22 cellular contexts compared by ENCODE assay signal in the genomic region with DNA sequence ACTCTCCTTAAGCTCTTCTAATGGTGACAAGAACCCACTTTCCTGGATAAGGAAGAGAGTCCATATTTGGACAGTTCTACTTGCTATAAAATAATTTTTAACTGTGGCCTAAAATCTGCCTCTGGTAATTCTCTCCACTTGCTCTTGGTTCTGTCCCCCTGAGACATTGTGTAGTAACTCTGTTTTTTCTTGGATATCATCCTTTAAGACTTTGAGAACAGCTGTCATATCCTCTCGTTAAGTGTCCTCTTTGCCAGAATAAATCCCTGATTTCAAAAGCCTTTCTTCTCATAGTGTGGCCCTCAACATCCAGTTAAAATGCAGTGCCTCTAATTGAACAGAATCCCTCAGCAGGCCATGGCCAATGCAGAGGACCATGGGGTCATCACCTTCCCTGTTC.
DNase-seq lines count a peak whose midpoint lies in the region; ATAC-seq, FAIRE-seq and TF ChIP-seq lines count a peak whose summit lies in the region.
"Had no signal": no experiment of that assay in that cellular context is flagged by ENCODE, and none has a peak within 500 bp of the region (broad histone marks: within the 10 kb centered on the region; RNA-seq: fewer than 3 reads in every experiment).

No MANE protein-coding gene starts in this region.

- CTCF ChIA-PET in A549 (lab: Yijun Ruan, JAX) = interaction anchor here (0.8 to 3.2 kb wide), 5 partner anchors 24 to 136 kb away, joined by 3 to 10 read pairs (median 3); no protein-coding TSS in a partner anchor

- no peaks in the 10 kb centered on the region for H4K20me1 ChIP-seq in Loucy (ENCODE audit: insufficient read depth, low read length, poor library complexity, severe bottlenecking)

- H3K36me3 Mint-ChIP-seq in mesothelial cell of epicardium = no peaks in the 10 kb centered on the region
- H3K36me3 Mint-ChIP-seq: CD8-positive, alpha-beta T cell had no signal

- H3K4me1 ChIP-seq in A549 (peaks cover 51% of the 10 kb centered on the region), Loucy (ENCODE audit: insufficient read depth, low read length, poor library complexity, severe bottlenecking) (no peaks in the 10 kb centered on the region), endocrine pancreas (ENCODE audit: control insufficient read depth, insufficient read depth, low read length) (peaks cover 7% of the 10 kb centered on the region)

- ATAC-seq in A549 = no peak
- ATAC-seq in sciatic nerve = peak; percentile 75
- ATAC-seq: CD8-positive, alpha-beta T cell; GM12878; Panc1; SK-N-SH treated with all-trans-retinoic acid at 6 μM for 48 hours had no signal

- no peak for TF ChIP-seq RAD21 in A549 (conservative IDR thresholded peaks at IDR 0.05 in 1 of 2, IDR thresholded peaks at IDR 0.05 in 1 of 2)

- H3K27me3 Mint-ChIP-seq in mesothelial cell of epicardium (ENCODE audit: low read depth) = peaks cover 44% of the 10 kb centered on the region

- H3K27ac ChIP-seq in A549 = peak overlapping the region in 1 of 2 experiments; percentile 65; a peak in 1 of 6 replicates
- H3K27ac ChIP-seq: GM23248 had no signal

- H3K9me2 ChIP-seq in Loucy (replicated peaks; ENCODE audit: low read depth, low read length) = no peaks in the 10 kb centered on the region

- POLR2A ChIA-PET in A549 (lab: Yijun Ruan, JAX) = no interaction called here

- 90% methylated on average over 1 of the region's 1 CpG for whole genome bisulfite sequencing in A549 (ENCODE audit: missing lambda C conversion rate)

- no peak overlapping the region for H3K9ac ChIP-seq in Loucy (ENCODE audit: low read depth, low read length, poor library complexity, severe bottlenecking)
- H3K9ac ChIP-seq in endocrine pancreas (ENCODE audit: control insufficient read depth, insufficient read depth, low read length) = no peak overlapping the region
- H3K9ac ChIP-seq: GM23248 had no signal

- H3K4me2 ChIP-seq in A549 = no peak overlapping the region
- no peak overlapping the region for H3K4me2 ChIP-seq in Loucy (ENCODE audit: low read depth, low read length, poor library complexity, severe bottlenecking)

- no peaks in the 10 kb centered on the region for H3K9me3 Mint-ChIP-seq in mesothelial cell of epicardium
- H3K9me3 Mint-ChIP-seq: CD8-positive, alpha-beta T cell; H9 had no signal

- no peak for TF ChIP-seq EP300 in A549 (IDR thresholded peaks at IDR 0.05)

- H2AFZ ChIP-seq in Loucy (ENCODE audit: low read length) = peak overlapping the region; percentile 38; the same call in 1 of the 2 replicates
- H2AFZ ChIP-seq: GM23248 had no signal

- H3K27me3 ChIP-seq in Loucy (ENCODE audit: insufficient read depth, low read length, poor library complexity, severe bottlenecking) (no peaks in the 10 kb centered on the region), endocrine pancreas (ENCODE audit: control insufficient read depth, insufficient read depth, low read length) (no peaks in the 10 kb centered on the region)

- no peaks in the 10 kb centered on the region for H3F3A ChIP-seq in Loucy (ENCODE audit: low read depth)

- H3K9me3 ChIP-seq in A549 (no peaks in the 10 kb centered on the region), Loucy (ENCODE audit: insufficient read depth, low read depth, low read length) (no peaks in the 10 kb centered on the region), endocrine pancreas (ENCODE audit: control insufficient read depth, low read length) (no peaks in the 10 kb centered on the region)

- no peaks in the 10 kb centered on the region for H3K36me3 ChIP-seq in Loucy (ENCODE audit: insufficient read depth, low read length)
- H3K36me3 ChIP-seq in endocrine pancreas (ENCODE audit: control insufficient read depth, insufficient read depth, low read length) = no peaks in the 10 kb centered on the region

- TF ChIP-seq CTCF in A549 (IDR thresholded peaks at IDR 0.05) (no peak), Loucy (conservative IDR thresholded peaks at IDR 0.05; ENCODE audit: low read length) (no peak), mesothelial cell of epicardium (IDR thresholded peaks at IDR 0.05; ENCODE audit: unreplicated experiment) (no peak)

- peak; percentile 18 for FAIRE-seq in A549 (lab: Jason Lieb, UNC)
- FAIRE-seq: GM12878 had no signal

- no peak for TF ChIP-seq POLR2A in A549 (IDR thresholded peaks at IDR 0.05; ENCODE audit: low read length)

- H3K4me3 ChIP-seq in A549 = no peak overlapping the region
- no peak overlapping the region for H3K4me3 ChIP-seq in Loucy (ENCODE audit: low read length, poor library complexity, severe bottlenecking)
- peak overlapping the region; percentile 53 for H3K4me3 ChIP-seq in endocrine pancreas (ENCODE audit: control insufficient read depth, insufficient read depth, low read length)
- H3K4me3 ChIP-seq: GM12878, GM23248 had no signal

- H3K4me3 Mint-ChIP-seq in mesothelial cell of epicardium = no peak overlapping the region
- H3K4me3 Mint-ChIP-seq: CD8-positive, alpha-beta T cell; H9 had no signal

- no peaks in the 10 kb centered on the region for H3K79me2 ChIP-seq in Loucy (ENCODE audit: insufficient read depth, low read length)

- DNase-seq in A549 (ENCODE audit: low read depth in 1 of 2, low spot score in 1 of 2) = no peak
- no peak for DNase-seq in sciatic nerve (ENCODE audit: low spot score)
- no peak for DNase-seq in activated naive CD4-positive, alpha-beta T cell (lab: John Stamatoyannopoulos, UW)
- no peak for DNase-seq in GM19238 (ENCODE audit: insufficient read length, low spot score)
- DNase-seq in HUDEP-2 (lab: John Stamatoyannopoulos, UW; ENCODE audit: unreplicated experiment in 76 of 76) = no peak
- no peak for DNase-seq in mesothelial cell of epicardium (ENCODE audit: low spot score in 2 of 2, unreplicated experiment in 2 of 2)
- DNase-seq: C1 segment of cervical spinal cord; CD8-positive, alpha-beta T cell; DND-41; GM23248; H9; MM.1S; NCI-H1048; NCI-H1417 treated with DMSO at 0.1 percent for 48 hours; NCI-H187; NCI-H2107; NCI-H446 treated with DMSO at 0.1 percent for 48 hours had no signal

- no peak overlapping the region for H3K27ac Mint-ChIP-seq in mesothelial cell of epicardium
- H3K27ac Mint-ChIP-seq: CD8-positive, alpha-beta T cell; H9 had no signal

- intact Hi-C loops in sciatic nerve (cut with DNase I) = no loop called here

- peaks cover 5% of the 10 kb centered on the region for H3K4me1 Mint-ChIP-seq in mesothelial cell of epicardium
- H3K4me1 Mint-ChIP-seq: H9 had no signal

TF ChIP-seq in A549, 52 proteins besides CTCF, POLR2A, EP300 and RAD21:
- TF ChIP-seq ZC3H11A (IDR thresholded peaks at IDR 0.05) (no peak), TP53 (CRISPR knock-in tag; IDR thresholded peaks at IDR 0.05) (no peak), EHF (CRISPR knock-in tag; IDR thresholded peaks at IDR 0.05) (no peak), FOSL2 (IDR thresholded peaks at IDR 0.05) (no peak), FOSL2 (CRISPR knock-in tag; IDR thresholded peaks at IDR 0.05) (no peak), MYC (IDR thresholded peaks at IDR 0.05; ENCODE audit: borderline replicate concordance, low read length) (no peak), TFCP2L1 (CRISPR knock-in tag; IDR thresholded peaks at IDR 0.05) (no peak), KDM1A (IDR thresholded peaks at IDR 0.05; ENCODE audit: low read depth) (no peak), CEBPB (IDR thresholded peaks at IDR 0.05) (no peak), CHD4 (IDR thresholded peaks at IDR 0.05; ENCODE audit: borderline replicate concordance) (no peak), FOXS1 (CRISPR knock-in tag; IDR thresholded peaks at IDR 0.05) (no peak)
- TF ChIP-seq, protein P1, sequence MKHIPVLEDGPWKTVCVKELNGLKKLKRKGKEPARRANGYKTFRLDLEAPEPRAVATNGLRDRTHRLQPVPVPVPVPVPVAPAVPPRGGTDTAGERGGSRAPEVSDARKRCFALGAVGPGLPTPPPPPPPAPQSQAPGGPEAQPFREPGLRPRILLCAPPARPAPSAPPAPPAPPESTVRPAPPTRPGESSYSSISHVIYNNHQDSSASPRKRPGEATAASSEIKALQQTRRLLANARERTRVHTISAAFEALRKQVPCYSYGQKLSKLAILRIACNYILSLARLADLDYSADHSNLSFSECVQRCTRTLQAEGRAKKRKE (CRISPR knock-in tag; IDR thresholded peaks at IDR 0.05; ENCODE audit: low read depth) = no peak
